ENCODE assay signal across 18 cellular contexts in the genomic region with DNA sequence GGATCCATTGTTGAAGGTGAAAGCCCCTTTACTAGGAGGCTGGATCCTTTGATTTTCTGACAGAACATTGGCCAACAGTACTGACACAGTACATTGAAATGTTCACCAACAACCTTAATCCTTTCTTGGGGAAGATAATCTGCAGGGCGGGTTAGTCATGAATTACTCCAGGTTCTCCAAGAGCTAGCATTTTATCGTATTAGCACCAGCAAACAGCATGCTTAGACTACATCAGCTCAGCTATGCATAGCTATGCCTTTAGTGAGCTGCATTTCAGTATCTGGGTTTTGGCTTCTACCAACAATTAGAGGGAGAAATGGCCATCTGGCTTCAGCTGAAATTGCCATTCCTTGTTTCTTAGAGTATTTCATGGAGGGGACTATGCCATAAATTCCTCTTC. TPM values are rescaled to one million over a fixed set of nuclear protein-coding genes. Genes with fewer than 3 reads are reported as not detected.
A peak's percentile ranks its signal among the peaks of the same experiment; 100 is the strongest.
DNase-seq lines count a peak whose midpoint lies in the region; ATAC-seq and TF ChIP-seq lines count a peak whose summit lies in the region.
"Had no signal": no experiment of that assay in that cellular context is flagged by ENCODE, and none has a peak within 500 bp of the region (broad histone marks: within the 10 kb centered on the region; RNA-seq: fewer than 3 reads in every experiment).

No MANE protein-coding gene starts in this region.

- no peak overlapping the region for H2BK15ac ChIP-seq in neuronal stem cell (ENCODE audit: low read length)

- H2AK5ac ChIP-seq in neuronal stem cell (ENCODE audit: low read depth, low read length): no peak overlapping the region

- H3K14ac ChIP-seq in neuronal stem cell (ENCODE audit: low read length): no peak overlapping the region

- H3K9me3 ChIP-seq in neuronal stem cell (replicated peaks in 1 of 2; ENCODE audit: control insufficient read depth in 2 of 2, insufficient read depth in 1 of 2, low read depth in 1 of 2, low read length in 2 of 2) (peaks cover 0 to 6% of the 10 kb centered on the region in 2 donors), neural progenitor cell (ENCODE audit: low read depth) (no peaks in the 10 kb centered on the region)
- H3K9me3 ChIP-seq: ascending aorta, transverse colon had no signal

- no peak overlapping the region for H2BK120ac ChIP-seq in neuronal stem cell (ENCODE audit: low read depth, low read length)

- H3K9ac ChIP-seq in neuronal stem cell (ENCODE audit: low read depth, low read length, poor library complexity) (peak overlapping the region; percentile 50), neural progenitor cell (no peak overlapping the region)
- H3K9ac ChIP-seq: KMS-11 had no signal

- H3K23ac ChIP-seq in neuronal stem cell (ENCODE audit: low read depth, low read length, poor library complexity): no peak overlapping the region

- H4K20me1 ChIP-seq in neural progenitor cell (ENCODE audit: low read depth): no peaks in the 10 kb centered on the region

- H2BK5ac ChIP-seq in neuronal stem cell (ENCODE audit: low read length): no peak overlapping the region

- peaks cover 4% of the 10 kb centered on the region for H3K36me3 Mint-ChIP-seq in neural progenitor cell

- no peaks in the 10 kb centered on the region for H3K79me1 ChIP-seq in neuronal stem cell (ENCODE audit: low read depth, low read length)

- H4K91ac ChIP-seq in neuronal stem cell (ENCODE audit: low read depth, low read length, poor library complexity): no peak overlapping the region

- H3K36me3 ChIP-seq in neuronal stem cell (replicated peaks in 1 of 2; ENCODE audit: control insufficient read depth in 2 of 2, insufficient read depth in 2 of 2, low read length in 2 of 2) (no peaks in the 10 kb centered on the region), neural progenitor cell (no peaks in the 10 kb centered on the region)
- H3K36me3 ChIP-seq: ascending aorta, transverse colon had no signal

- WGBS in neuronal stem cell (ENCODE audit: extremely low coverage in 2 of 2, insufficient read length in 2 of 2, insufficient replicate concordance in 1 of 2), 2 donors: no CpG with 5 or more reads among the region's 2 CpGs

- no peaks in the 10 kb centered on the region for H3K79me2 ChIP-seq in neural progenitor cell (ENCODE audit: low read depth)

- no peak overlapping the region for H3K27ac Mint-ChIP-seq in neural progenitor cell
- H3K27ac Mint-ChIP-seq: T-helper 2 cell treated with Interferon-gamma antibody and Interleukin-4, amounts not matched to agents 5 μg/mL and 100 μg/mL, for 36 hours had no signal

- H3K4me3 ChIP-seq in choroid plexus epithelial cell (ENCODE audit: low read depth, low read length): no peak overlapping the region
- H3K4me3 ChIP-seq in neuronal stem cell (ENCODE audit: low read length in 2 of 2): no peak overlapping the region
- H3K4me3 ChIP-seq in neural progenitor cell: no peak overlapping the region
- H3K4me3 ChIP-seq: ascending aorta, transverse colon had no signal

- peaks cover 2% of the 10 kb centered on the region for H3K9me3 Mint-ChIP-seq in neural progenitor cell
- H3K9me3 Mint-ChIP-seq: T-helper 2 cell treated with Interferon-gamma antibody and Interleukin-4, amounts not matched to agents 5 μg/mL and 100 μg/mL, for 36 hours had no signal

- no peak overlapping the region for H3K18ac ChIP-seq in neuronal stem cell (ENCODE audit: low read length)

- ATAC-seq in GM18519 (IDR thresholded peaks at IDR 0.05; ENCODE audit: low FRiP score, unreplicated experiment) (no peak), GM19455 (IDR thresholded peaks at IDR 0.05; ENCODE audit: unreplicated experiment) (no peak)
- ATAC-seq: left colon had no signal

- no peaks in the 10 kb centered on the region for H3K27me3 Mint-ChIP-seq in neural progenitor cell (ENCODE audit: insufficient read depth, low read depth)

- peaks cover 10% of the 10 kb centered on the region for H3K4me1 Mint-ChIP-seq in neural progenitor cell

- H3K4ac ChIP-seq in neuronal stem cell (ENCODE audit: low read length): no peak overlapping the region

- H2AFZ ChIP-seq in neuronal stem cell (ENCODE audit: low read length) (no peak overlapping the region), neural progenitor cell (replicated peaks) (no peak overlapping the region)

- H3F3A ChIP-seq in neural progenitor cell (ENCODE audit: low read depth): no peaks in the 10 kb centered on the region

- H2BK12ac ChIP-seq in neuronal stem cell (ENCODE audit: low read length): no peak overlapping the region

- H3K27me3 ChIP-seq in neuronal stem cell (ENCODE audit: control insufficient read depth in 3 of 3, insufficient read depth in 3 of 3, low read depth in 1 of 3, low read length in 3 of 3) (no peaks in the 10 kb centered on the region), neural progenitor cell (no peaks in the 10 kb centered on the region)
- H3K27me3 ChIP-seq: ascending aorta, transverse colon had no signal

- H3K27ac ChIP-seq in neuronal stem cell (replicated peaks; ENCODE audit: low read length) (no peak overlapping the region), neural progenitor cell (no peak overlapping the region)
- H3K27ac ChIP-seq: ascending aorta, HL-60, KMS-11 had no signal

- DNase-seq in ELR (ENCODE audit: low read depth) (peak; percentile 81), NCI-H226 (peak; percentile 91), choroid plexus epithelial cell (ENCODE audit: low read depth) (peak; percentile 50), neuronal stem cell (ENCODE audit: low spot score) (no peak), GF-D8 (lab: John Stamatoyannopoulos, UW) (no peak), neural progenitor cell (ENCODE audit: low spot score) (no peak)
- DNase-seq: activated gamma-delta T cell; left colon; NCI-H1417 treated with DMSO at 0.1 percent for 48 hours; SHP77 treated with DMSO at 0.1 percent for 48 hours; stimulated activated naive CD4-positive, alpha-beta T cell; transverse colon had no signal

- no peak overlapping the region for H4K8ac ChIP-seq in neuronal stem cell (ENCODE audit: low read depth, low read length)

- no peak overlapping the region for H3K4me2 ChIP-seq in neuronal stem cell (ENCODE audit: insufficient read depth, low read length, poor library complexity, severe bottlenecking)
- no peak overlapping the region for H3K4me2 ChIP-seq in neural progenitor cell
- H3K4me2 ChIP-seq: KMS-11 had no signal

- H3K4me1 ChIP-seq in neuronal stem cell (ENCODE audit: control insufficient read depth in 2 of 2, insufficient read depth in 1 of 2, low read depth in 1 of 2, low read length in 2 of 2) (peaks cover 0 to 3% of the 10 kb centered on the region in 2 donors), neural progenitor cell (no peaks in the 10 kb centered on the region)

- H3K4me3 Mint-ChIP-seq in neural progenitor cell: no peak overlapping the region
- H3K4me3 Mint-ChIP-seq: T-helper 2 cell treated with Interferon-gamma antibody and Interleukin-4, amounts not matched to agents 5 μg/mL and 100 μg/mL, for 36 hours had no signal

- TF ChIP-seq CTCF in choroid plexus epithelial cell (conservative IDR thresholded peaks at IDR 0.05; ENCODE audit: low read depth, low read length) (no peak), neural progenitor cell (IDR thresholded peaks at IDR 0.05) (no peak)

RNA-seq across cellular contexts. Expression of gene SAMD4A, which starts 33.8 kb away (rescaled TPM):
- polyA plus RNA-seq in neuronal stem cell (2013, experiment 1 of 2): 5.1 TPM
- 6.0 TPM for polyA plus RNA-seq in neuronal stem cell (2013, experiment 2 of 2)
- 4.3 and 4.6 TPM in 2 replicates for total RNA-seq in neural progenitor cell (ENCODE audit: low replicate concordance)

Comparison
In these comparisons a context has a peak if more than half of its experiments do, and no peak if none do; other contexts are left out.
1. DNase-seq: peak in ELR (single experiment), NCI-H226 (single experiment) and choroid plexus epithelial cell (single experiment); none in neuronal stem cell (single experiment), GF-D8 (single experiment) and neural progenitor cell (single experiment).